8 cellular contexts compared by ENCODE assay signal in genomic region chr17:81394377-81394747, GRCh38. TPM values are rescaled to one million over a fixed set of nuclear protein-coding genes. Genes with fewer than 3 reads are reported as not detected.
DNase-seq lines count a peak whose midpoint lies in the region; ATAC-seq, FAIRE-seq and TF ChIP-seq lines count a peak whose summit lies in the region.

No MANE protein-coding gene starts in this region.

- TF ChIP-seq CTCF in RWPE1 (conservative IDR thresholded peaks at IDR 0.05; ENCODE audit: low read depth) (no peak), esophagus muscularis mucosa (IDR thresholded peaks at IDR 0.05) (no peak), psoas muscle (IDR thresholded peaks at IDR 0.05) (no peak)

- 14% methylated on average over 5 of the region's 5 CpGs for WGBS in esophagus muscularis mucosa
- WGBS in psoas muscle, 3 donors, result 9 to 20% (median 10%) methylated on average over 5 of the region's 5 CpGs

- peaks cover 23% of the 10 kb centered on the region for H3K4me1 ChIP-seq in ES-I3 (ENCODE audit: insufficient read depth, low read length)
- peaks cover 38 to 67% (median 65%) of the 10 kb centered on the region in 4 donors for H3K4me1 ChIP-seq in esophagus muscularis mucosa
- peaks cover 26% of the 10 kb centered on the region for H3K4me1 ChIP-seq in psoas muscle

- TF ChIP-seq EP300 in esophagus muscularis mucosa (IDR thresholded peaks at IDR 0.05), result no peak

- no peaks in the 10 kb centered on the region for H3K27me3 ChIP-seq in esophagus muscularis mucosa
- H3K27me3 ChIP-seq in psoas muscle (ENCODE audit: insufficient read depth in 3 of 3, low read length in 2 of 3), result no peaks in the 10 kb centered on the region

- no peak for TF ChIP-seq POLR2A in esophagus muscularis mucosa (IDR thresholded peaks at IDR 0.05; ENCODE audit: low read depth)
- TF ChIP-seq POLR2A in H54 (IDR thresholded peaks at IDR 0.05; ENCODE audit: low read depth, low read length), result no peak

- no peaks in the 10 kb centered on the region for H3K9me3 ChIP-seq in ES-I3 (ENCODE audit: control insufficient read depth, insufficient read depth, low read length)
- H3K9me3 ChIP-seq in esophagus muscularis mucosa, result no peaks in the 10 kb centered on the region
- H3K9me3 ChIP-seq in psoas muscle, result no peaks in the 10 kb centered on the region

- FAIRE-seq in H54 (lab: Jason Lieb, UNC), result no peak

- POLR2A ChIA-PET in RWPE1 (lab: Yijun Ruan, JAX; ENCODE audit: low non-redundant PET), result interaction anchor here (0.8 to 1.2 kb wide), 3 partner anchors 39 to 93 kb away, joined by 3 read pairs; no protein-coding TSS in a partner anchor

- H3K9ac ChIP-seq in ES-I3 (ENCODE audit: low read depth, low read length), result peak overlapping the region; percentile 30; the same call in 1 of the 2 replicates

- H3K36me3 ChIP-seq in ES-I3 (ENCODE audit: insufficient read depth, low read length) (no peaks in the 10 kb centered on the region), esophagus muscularis mucosa (no peaks in the 10 kb centered on the region), psoas muscle (ENCODE audit: insufficient read depth in 1 of 2, low read depth in 1 of 2) (no peaks in the 10 kb centered on the region)

- DNase-seq in RWPE1 (ENCODE audit: low spot score), result no peak
- DNase-seq in esophagus muscularis mucosa (ENCODE audit: extremely low spot score), result no peak
- DNase-seq in psoas muscle, result no peak
- no peak for DNase-seq in DMS114 treated with DMSO at 0.1 percent for 48 hours (lab: John Stamatoyannopoulos, UW; ENCODE audit: unreplicated experiment)
- DNase-seq in kidney glomerular epithelial cell (lab: John Stamatoyannopoulos, UW), result no peak
- no peak for DNase-seq in H54 (ENCODE audit: insufficient read length, low spot score)

- ATAC-seq in psoas muscle, result no peak
- no peak for ATAC-seq in GM18870 (IDR thresholded peaks at IDR 0.05; ENCODE audit: unreplicated experiment)

- H3K27ac ChIP-seq in RWPE1, result peak overlapping the region; percentile 94
- peak overlapping the region; percentile 96 to 100 (median 99) for H3K27ac ChIP-seq in esophagus muscularis mucosa (replicated peaks in 1 of 4)
- peak overlapping the region; percentile 99 for H3K27ac ChIP-seq in psoas muscle

- H3K4me3 ChIP-seq in esophagus muscularis mucosa (peak overlapping the region; percentile 79 to 95 (median 90)), psoas muscle (peak overlapping the region; percentile 76)

- intact Hi-C loops in esophagus muscularis mucosa (cut with DNase I), result loop anchor here (5.0 kb wide), 1 partner anchor 102 kb away; no protein-coding TSS in a partner anchor
- intact Hi-C loops in psoas muscle (cut with DNase I), result loop anchor here (1.0 to 5.0 kb wide), 4 partner anchors 90 to 142 kb away; partner anchors contain the start of gene ACTG1 (in 1 of the 2)

- CTCF ChIA-PET in RWPE1 (lab: Yijun Ruan, JAX), result interaction anchor here (0.9 to 1.4 kb wide), 3 partner anchors 90 to 139 kb away, joined by 3 to 6 read pairs (median 3); no protein-coding TSS in a partner anchor

RNA-seq across cellular contexts. Expression of gene BAHCC1, which starts 0.9 kb away (rescaled TPM):
- total RNA-seq in esophagus muscularis mucosa (10 to 100 TPM; 15.9 to 38.1 (median 21.1) TPM), psoas muscle (10 to 100 TPM in 1 of 4 donors, 1 to 10 TPM in 3; 6.0 to 10.7 (median 7.7) TPM)
- polyA plus RNA-seq in psoas muscle, result 1 to 10 TPM; 2.8 to 6.6 (median 4.1) TPM
